In the genomic region with DNA sequence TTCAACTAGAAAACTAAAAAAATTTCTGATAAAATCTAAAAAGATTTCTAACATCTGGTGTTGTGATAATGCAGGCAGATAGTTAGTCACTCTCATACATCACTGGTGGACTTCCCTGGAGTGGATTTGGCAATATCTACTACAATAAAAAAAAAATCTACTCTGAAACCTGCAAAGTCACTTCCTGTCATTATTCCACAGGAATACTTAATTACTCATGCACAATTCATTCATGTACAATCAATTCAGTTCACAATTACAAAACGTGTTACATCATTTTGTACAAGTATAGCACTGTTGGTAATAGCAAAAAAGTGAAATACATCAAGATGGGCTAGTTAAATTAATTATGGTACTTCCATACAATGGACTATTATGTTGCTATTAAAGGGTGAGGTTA, we compare ENCODE assay signal across 11 cellular contexts. TPM values are rescaled to one million over a fixed set of nuclear protein-coding genes. Genes with fewer than 3 reads are reported as not detected.
A peak's percentile ranks its signal among the peaks of the same experiment; 100 is the strongest.
DNase-seq lines count a peak whose midpoint lies in the region; ATAC-seq, FAIRE-seq and TF ChIP-seq lines count a peak whose summit lies in the region.
"Had no signal": no experiment of that assay in that cellular context is flagged by ENCODE, and none has a peak within 500 bp of the region (broad histone marks: within the 10 kb centered on the region; RNA-seq: fewer than 3 reads in every experiment).

No MANE protein-coding gene starts in this region.

- POLR2A ChIA-PET in activated B cell treated with CpG ODN at 0.5 μM for 24 hours (lab: Charles Lee) = interaction anchor here (1.1 kb wide), 1 partner anchor 25 kb away, joined by 4 read pairs; no protein-coding TSS in a partner anchor

- DNase-seq in Caki2 (ENCODE audit: low read depth) = peak; percentile 8
- DNase-seq in activated B cell treated with CpG ODN at 0.5 μM for 24 hours = no peak
- no peak for DNase-seq in activated CD4-positive, alpha-beta T cell treated with anti-CD3 and anti-CD28 coated beads for 48 hours
- no peak for DNase-seq in GM10266 (ENCODE audit: extremely low spot score)
- no peak for DNase-seq in coronary artery (ENCODE audit: low spot score)
- no peak for DNase-seq in NCI-H526 treated with DMSO at 0.1 percent for 48 hours (lab: John Stamatoyannopoulos, UW)
- DNase-seq: mucosa of descending colon, NCI-H2081 treated with DMSO at 0.1 percent for 48 hours, T-helper 9 cell had no signal

- H3K4me1 Mint-ChIP-seq in activated B cell treated with CpG ODN at 0.5 μM for 24 hours = peaks cover 62% of the 10 kb centered on the region

- ATAC-seq in activated B cell treated with CpG ODN at 0.5 μM for 24 hours (ENCODE audit: low read depth) = no peak
- ATAC-seq: mucosa of descending colon had no signal

- TF ChIP-seq EP300 in Ishikawa (IDR thresholded peaks at IDR 0.05; ENCODE audit: borderline replicate concordance) = no peak

- H3K27ac ChIP-seq in coronary artery = no peak overlapping the region

- TF ChIP-seq RAD21 in Ishikawa (IDR thresholded peaks at IDR 0.05; ENCODE audit: low read depth) = no peak

- intact Hi-C loops in activated B cell treated with CpG ODN at 0.5 μM for 24 hours (cut with micrococcal nuclease) = no loop called here

- CTCF ChIA-PET in activated B cell treated with CpG ODN at 0.5 μM for 24 hours (lab: Charles Lee) = no interaction called here

- no peaks in the 10 kb centered on the region for H3K36me3 Mint-ChIP-seq in activated B cell treated with CpG ODN at 0.5 μM for 24 hours (ENCODE audit: low read depth)

- no peak for TF ChIP-seq CTCF in activated B cell treated with CpG ODN at 0.5 μM for 24 hours (IDR thresholded peaks at IDR 0.05)
- TF ChIP-seq CTCF in GM10266 (IDR thresholded peaks at IDR 0.05; ENCODE audit: control insufficient read depth, insufficient read depth, low read depth, missing control alignments) = no peak
- no peak for TF ChIP-seq CTCF in coronary artery (IDR thresholded peaks at IDR 0.05)

- in situ Hi-C loops in Caki2 (cut with HindIII; ENCODE audit: low pct_unique_long_range_greater_than_20kb, low sequenced_read_pairs) = no loop called here

- FAIRE-seq in islet of Langerhans (lab: Jason Lieb, UNC) = peak; percentile 5

- no peak overlapping the region for H3K4me3 Mint-ChIP-seq in activated B cell treated with CpG ODN at 0.5 μM for 24 hours

- no peaks in the 10 kb centered on the region for H3K27me3 Mint-ChIP-seq in activated B cell treated with CpG ODN at 0.5 μM for 24 hours

- H3K9me3 Mint-ChIP-seq in activated B cell treated with CpG ODN at 0.5 μM for 24 hours = no peaks in the 10 kb centered on the region

- no peak overlapping the region for H3K4me3 ChIP-seq in coronary artery
- H3K4me3 ChIP-seq: mucosa of descending colon had no signal

- H3K27ac Mint-ChIP-seq in activated B cell treated with CpG ODN at 0.5 μM for 24 hours = peak overlapping the region; percentile 12

TF ChIP-seq in Ishikawa, 13 proteins besides CTCF, POLR2A, EP300 and RAD21:
- TF ChIP-seq NFIC (IDR thresholded peaks at IDR 0.05) (no peak), CEBPB (IDR thresholded peaks at IDR 0.05) (0 out of 2 replicates have a peak, but pooled peaks have one; percentile 14)

RNA-seq across cellular contexts. Expression of a gene that starts 16.5 kb away (rescaled TPM):
- total RNA-seq in Caki2 (2014; rRNA removed; shearing (Covaris generic); ENCODE audit: low replicate concordance) = 0.24 TPM in 1 of 2 replicates, not detected in the other
- total RNA-seq in activated B cell treated with CpG ODN at 0.5 μM for 24 hours = 174 and 183 TPM in 2 replicates

Comparison
In these comparisons a context has a peak if more than half of its experiments do, and no peak if none do; other contexts are left out.
1. RNA of a gene that starts 16.5 kb away (total RNA-seq): 174 to 183 TPM in activated B cell treated with CpG ODN at 0.5 μM for 24 hours; 0.24 TPM in Caki2; every median in the first group is over 100 times any median in the second.